ENCODE assay signal across 31 cellular contexts in genomic region chr4:67638157-67638556, GRCh38.
DNase-seq lines count a peak whose midpoint lies in the region; FAIRE-seq and TF ChIP-seq lines count a peak whose summit lies in the region.
"Had no signal": no experiment of that assay in that cellular context is flagged by ENCODE, and none has a peak within 500 bp of the region (broad histone marks: within the 10 kb centered on the region; RNA-seq: fewer than 3 reads in every experiment).

No MANE protein-coding gene starts in this region.

- TF ChIP-seq CTCF in CD14-positive monocyte (IDR thresholded peaks at IDR 0.05) (no peak), endodermal cell (conservative IDR thresholded peaks at IDR 0.05) (no peak)

- peaks cover 60% of the 10 kb centered on the region in 2 donors for H3K36me3 Mint-ChIP-seq in CD14-positive monocyte
- peaks cover 63% of the 10 kb centered on the region for H3K36me3 Mint-ChIP-seq in endodermal cell (ENCODE audit: low read depth)

- H3K4me1 Mint-ChIP-seq in CD14-positive monocyte (peaks cover 20% of the 10 kb centered on the region), endodermal cell (no peaks in the 10 kb centered on the region)

- peaks cover 24% of the 10 kb centered on the region for H3K9me3 ChIP-seq in endodermal cell (ENCODE audit: control insufficient read depth, low read length)
- H3K9me3 ChIP-seq: breast epithelium, MG63, spleen, tibial artery had no signal

- DNase-seq in CD14-positive monocyte (ENCODE audit: low spot score): no peak
- DNase-seq in GM19239 (ENCODE audit: insufficient read length, low spot score): no peak
- peak; percentile 80 for DNase-seq in MV-4-11 (lab: John Stamatoyannopoulos, UW)
- DNase-seq in endodermal cell: peak; percentile 29
- DNase-seq in D341Med (ENCODE audit: low spot score): no peak
- no peak for DNase-seq in T1000 (lab: John Stamatoyannopoulos, UW)
- DNase-seq in DMS 273 (lab: John Stamatoyannopoulos, UW; ENCODE audit: unreplicated experiment): no peak
- no peak for DNase-seq in HUDEP-2 (lab: John Stamatoyannopoulos, UW; ENCODE audit: unreplicated experiment in 76 of 76)
- DNase-seq: activated CD4-positive, alpha-beta T cell treated with anti-CD3 and anti-CD28 coated beads for 4 hours; activated CD8-positive, alpha-beta memory T cell treated with anti-CD3 and anti-CD28 coated beads, Interleukin-2, amount 50 U/mL, for 4 hours; activated effector memory CD4-positive, alpha-beta T cell treated with anti-CD3 and anti-CD28 coated beads, Interleukin-2, amount 50 U/mL, for 16 hours; amniotic stem cell; CD4-positive, alpha-beta memory T cell; GM23248; mesenchymal stem cell; MG63; NCI-H1694; NCI-H2171 treated with DMSO at 0.1 percent for 48 hours; NCI-H524 treated with DMSO at 0.1 percent for 48 hours; occipital lobe; retina; spleen; stimulated activated CD4-positive, alpha-beta T cell treated with anti-CD3 and anti-CD28 coated beads, Interleukin-4, amount 100 ng/mL, for 24 hours; tibial artery had no signal

- H3K9ac ChIP-seq in endodermal cell (ENCODE audit: extremely low read depth, low read length, poor library complexity, severe bottlenecking): no peak overlapping the region
- H3K9ac ChIP-seq: GM23248 had no signal

- H3K4me3 Mint-ChIP-seq in CD14-positive monocyte (peak overlapping the region in 1 of 2 donors; percentile 40), endodermal cell (no peak overlapping the region)
- H3K4me3 Mint-ChIP-seq: CD4-positive, alpha-beta memory T cell; IgD-negative memory B cell; stimulated activated naive CD8-positive, alpha-beta T cell treated with anti-CD3 and anti-CD28 coated beads, Interleukin-15, Interleukin-2, amounts not matched to agents 100 ng/mL and 50 ng/mL, for 24 hours had no signal

- peak; percentile 64 for FAIRE-seq in GM19239 (lab: Jason Lieb, UNC)
- FAIRE-seq: endometrium, TTC549 had no signal

- peaks cover 78% of the 10 kb centered on the region for H3K36me3 ChIP-seq in endodermal cell (ENCODE audit: control insufficient read depth, insufficient read depth, low read length)

- no peaks in the 10 kb centered on the region for H3K4me1 ChIP-seq in endodermal cell (ENCODE audit: control insufficient read depth, insufficient read depth, low read length)
- H3K4me1 ChIP-seq: breast epithelium, spleen, tibial artery had no signal

- H3K9me3 Mint-ChIP-seq in CD14-positive monocyte: peaks cover 0 to 4% (median 0%) of the 10 kb centered on the region in 7 donors
- H3K9me3 Mint-ChIP-seq in endodermal cell: peaks cover 19% of the 10 kb centered on the region
- H3K9me3 Mint-ChIP-seq: CD4-positive, alpha-beta memory T cell; stimulated activated naive CD8-positive, alpha-beta T cell treated with anti-CD3 and anti-CD28 coated beads, Interleukin-15, Interleukin-2, amounts not matched to agents 100 ng/mL and 50 ng/mL, for 24 hours had no signal

- H3K27me3 ChIP-seq in endodermal cell (ENCODE audit: control insufficient read depth, insufficient read depth, low read length, poor library complexity, severe bottlenecking): no peaks in the 10 kb centered on the region
- H3K27me3 ChIP-seq: breast epithelium, MG63, spleen, tibial artery had no signal

- H3K27ac ChIP-seq in endodermal cell (ENCODE audit: low read depth, low read length): no peak overlapping the region
- H3K27ac ChIP-seq: breast epithelium, coronary artery, GM23248, RWPE1, spleen, tibial artery had no signal

- intact Hi-C loops in CD14-positive monocyte (cut with micrococcal nuclease): no loop called here

- H3K27ac Mint-ChIP-seq in CD14-positive monocyte (peak overlapping the region in 4 of 7 donors; percentile 55 to 74 (median 62)), endodermal cell (no peak overlapping the region)
- H3K27ac Mint-ChIP-seq: stimulated activated naive CD8-positive, alpha-beta T cell treated with anti-CD3 and anti-CD28 coated beads, Interleukin-15, Interleukin-2, amounts not matched to agents 100 ng/mL and 50 ng/mL, for 24 hours had no signal

- WGBS in endodermal cell (ENCODE audit: insufficient coverage in 1 of 2, insufficient read length in 1 of 2), 2 experiments: 95 to 100% methylated on average over 4 to 5 of the region's 5 CpGs

- H3K4me3 ChIP-seq in endodermal cell (ENCODE audit: low read length): peak overlapping the region; percentile 57
- H3K4me3 ChIP-seq: breast epithelium, coronary artery, GM23248, MG63, spleen, tibial artery had no signal

- peaks cover 0 to 2% (median 0%) of the 10 kb centered on the region in 3 donors for H3K27me3 Mint-ChIP-seq in CD14-positive monocyte (ENCODE audit: low read depth in 3 of 3)
- no peaks in the 10 kb centered on the region for H3K27me3 Mint-ChIP-seq in endodermal cell (ENCODE audit: insufficient read depth)
- H3K27me3 Mint-ChIP-seq: CD4-positive, alpha-beta memory T cell; IgD-negative memory B cell; stimulated activated naive CD8-positive, alpha-beta T cell treated with anti-CD3 and anti-CD28 coated beads, Interleukin-15, Interleukin-2, amounts not matched to agents 100 ng/mL and 50 ng/mL, for 24 hours had no signal

Comparison
In these comparisons a context has a peak if more than half of its experiments do, and no peak if none do; other contexts are left out.
1. DNase-seq: peak in MV-4-11 (single experiment) and endodermal cell (single experiment); none in CD14-positive monocyte (single experiment), GM19239 (single experiment), D341Med (single experiment), T1000 (single experiment), DMS 273 (single experiment) and HUDEP-2 (0 of 76).